ENCODE assay signal across 20 cellular contexts in the genomic region with DNA sequence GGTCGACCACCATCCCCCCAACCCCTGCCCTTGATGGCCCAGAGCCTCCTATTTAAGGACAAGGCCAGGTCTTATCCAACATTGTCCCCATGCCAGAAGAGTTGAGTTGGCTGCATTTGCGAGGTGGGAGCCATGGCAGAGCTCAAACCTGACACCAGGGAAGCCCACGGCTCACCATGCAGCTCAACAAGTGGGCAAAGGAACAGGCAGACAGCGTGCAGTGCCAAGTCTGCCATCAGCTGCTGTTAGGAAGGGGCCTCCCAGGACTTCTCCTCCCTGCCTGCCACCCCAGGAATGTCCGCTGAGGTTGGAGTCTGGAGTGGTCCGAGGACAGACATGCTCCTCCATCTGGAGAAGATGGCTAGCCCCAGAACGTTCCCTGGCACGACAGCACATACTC. TPM values are rescaled to one million over a fixed set of nuclear protein-coding genes. Genes with fewer than 3 reads are reported as not detected.
A peak's percentile ranks its signal among the peaks of the same experiment; 100 is the strongest.
DNase-seq lines count a peak whose midpoint lies in the region; ATAC-seq and TF ChIP-seq lines count a peak whose summit lies in the region.
"Had no signal": no experiment of that assay in that cellular context is flagged by ENCODE, and none has a peak within 500 bp of the region (broad histone marks: within the 10 kb centered on the region; RNA-seq: fewer than 3 reads in every experiment).

No MANE protein-coding gene starts in this region.

- H3K27me3 ChIP-seq in Loucy (ENCODE audit: insufficient read depth, low read length, poor library complexity, severe bottlenecking) (no peaks in the 10 kb centered on the region), endodermal cell (ENCODE audit: control insufficient read depth, insufficient read depth, low read length, poor library complexity, severe bottlenecking) (no peaks in the 10 kb centered on the region)

- peaks cover 26% of the 10 kb centered on the region for H3K4me1 ChIP-seq in Loucy (ENCODE audit: insufficient read depth, low read length, poor library complexity, severe bottlenecking)
- peaks cover 8% of the 10 kb centered on the region for H3K4me1 ChIP-seq in endodermal cell (ENCODE audit: control insufficient read depth, insufficient read depth, low read length)
- H3K4me1 ChIP-seq: HAP-1 had no signal

- TF ChIP-seq CTCF in Calu3 (IDR thresholded peaks at IDR 0.05; ENCODE audit: unreplicated experiment) (no peak), Loucy (conservative IDR thresholded peaks at IDR 0.05; ENCODE audit: low read length) (no peak), endodermal cell (conservative IDR thresholded peaks at IDR 0.05) (no peak)

- H3K9me3 Mint-ChIP-seq in Calu3 (ENCODE audit: low read depth, unreplicated experiment) (no peaks in the 10 kb centered on the region), endodermal cell (no peaks in the 10 kb centered on the region)

- H3F3A ChIP-seq in Loucy (ENCODE audit: low read depth), result no peaks in the 10 kb centered on the region

- H3K36me3 Mint-ChIP-seq in Calu3 (ENCODE audit: insufficient read depth, unreplicated experiment) (peaks cover 28% of the 10 kb centered on the region), endodermal cell (ENCODE audit: low read depth) (peaks cover 8% of the 10 kb centered on the region)

- H3K27me3 Mint-ChIP-seq in Calu3 (ENCODE audit: unreplicated experiment) (no peaks in the 10 kb centered on the region), endodermal cell (ENCODE audit: insufficient read depth) (no peaks in the 10 kb centered on the region)

- no peaks in the 10 kb centered on the region for H4K20me1 ChIP-seq in Loucy (ENCODE audit: insufficient read depth, low read length, poor library complexity, severe bottlenecking)

- WGBS in endodermal cell (ENCODE audit: insufficient coverage in 1 of 2, insufficient read length in 1 of 2), 2 experiments, result 91 to 96% methylated on average over 5 to 8 of the region's 8 CpGs

- ATAC-seq in stimulated activated naive CD8-positive, alpha-beta T cell treated with anti-CD3 and anti-CD28 coated beads, Interleukin-15, Interleukin-2, amounts not matched to agents 100 U/mL and 50 U/mL, for 24 hours, result no peak
- ATAC-seq: A549, PC-3, SK-N-SH treated with all-trans-retinoic acid at 6 μM for 48 hours had no signal

- H3K79me2 ChIP-seq in Loucy (ENCODE audit: insufficient read depth, low read length), result peaks cover 8% of the 10 kb centered on the region; the same call in 1 of the 2 replicates

- H3K27ac ChIP-seq in endodermal cell (ENCODE audit: low read depth, low read length) (no peak overlapping the region), substantia nigra (ENCODE audit: low read depth, low read length, poor library complexity, severe bottlenecking) (peak overlapping the region; percentile 80)
- H3K27ac ChIP-seq: A549 had no signal

- BruUV-seq in Calu3 (replicated peaks; lab: Mats Ljungman, UMichigan), result no TSS peak

- peaks cover 31% of the 10 kb centered on the region; the same call in 1 of the 2 replicates for H3K36me3 ChIP-seq in Loucy (ENCODE audit: insufficient read depth, low read length)
- H3K36me3 ChIP-seq in endodermal cell (ENCODE audit: control insufficient read depth, insufficient read depth, low read length), result no peaks in the 10 kb centered on the region
- H3K36me3 ChIP-seq: HAP-1 had no signal

- in situ Hi-C loops in KBM-7 (cut with MboI; ENCODE audit: low pct_unique_long_range_greater_than_20kb, low sequenced_read_pairs), result no loop called here

- H3K9me3 ChIP-seq in Loucy (ENCODE audit: insufficient read depth, low read depth, low read length), result no peaks in the 10 kb centered on the region
- H3K9me3 ChIP-seq in endodermal cell (ENCODE audit: control insufficient read depth, low read length), result no peaks in the 10 kb centered on the region
- H3K9me3 ChIP-seq: A549, HAP-1 had no signal

- H3K9me2 ChIP-seq in Loucy (replicated peaks; ENCODE audit: low read depth, low read length), result no peaks in the 10 kb centered on the region

- H3K4me2 ChIP-seq in Loucy (ENCODE audit: low read depth, low read length, poor library complexity, severe bottlenecking), result peak overlapping the region; percentile 33
- H3K4me2 ChIP-seq: A549 had no signal

- H3K4me3 Mint-ChIP-seq in Calu3 (ENCODE audit: low read depth, unreplicated experiment) (no peak overlapping the region), endodermal cell (no peak overlapping the region)

- H2AFZ ChIP-seq in Loucy (ENCODE audit: low read length), result no peak overlapping the region

- H3K4me3 ChIP-seq in Loucy (ENCODE audit: low read length, poor library complexity, severe bottlenecking) (no peak overlapping the region), endodermal cell (ENCODE audit: low read length) (no peak overlapping the region)
- H3K4me3 ChIP-seq: A549, HAP-1 had no signal

- no peak overlapping the region for H3K9ac ChIP-seq in Loucy (ENCODE audit: low read depth, low read length, poor library complexity, severe bottlenecking)
- no peak overlapping the region for H3K9ac ChIP-seq in endodermal cell (ENCODE audit: extremely low read depth, low read length, poor library complexity, severe bottlenecking)

- CTCF ChIA-PET in Calu3 (lab: Charles Lee), result interaction anchor here (1.4 to 6.9 kb wide), 3 partner anchors 20 to 68 kb away, joined by 4 to 146 read pairs (median 101); a partner anchor contains a TSS

- intact Hi-C loops in Calu3 (cut with micrococcal nuclease; ENCODE audit: unreplicated experiment), result no loop called here

- no peak for DNase-seq in Calu3
- peak; percentile 48 for DNase-seq in endodermal cell
- DNase-seq in substantia nigra (lab: John Stamatoyannopoulos, UW), result no peak
- DNase-seq in stimulated activated naive CD8-positive, alpha-beta T cell treated with anti-CD3 and anti-CD28 coated beads, Interleukin-15, Interleukin-2, amounts not matched to agents 100 U/mL and 50 U/mL, for 24 hours, result no peak
- DNase-seq in activated CD8-positive, alpha-beta memory T cell treated with anti-CD3 and anti-CD28 coated beads, Interleukin-2, amount 50 U/mL, for 48 hours, result no peak
- no peak for DNase-seq in KBM-7
- no peak for DNase-seq in H4 (ENCODE audit: low spot score)
- DNase-seq: DMS 273 treated with DMSO at 0.1 percent for 48 hours, KG1, NCI-H1417, NCI-H187 treated with DMSO at 0.1 percent for 48 hours, NCI-H226, NCI-H526, PC-3, RPMI8226, SIG-M5 had no signal

- H3K27ac Mint-ChIP-seq in Calu3 (ENCODE audit: unreplicated experiment) (peak overlapping the region; percentile 6), endodermal cell (no peak overlapping the region)

- H3K4me1 Mint-ChIP-seq in Calu3 (ENCODE audit: low read depth, unreplicated experiment), result peaks cover 48% of the 10 kb centered on the region
- H3K4me1 Mint-ChIP-seq in endodermal cell, result peaks cover 12% of the 10 kb centered on the region

RNA-seq across cellular contexts. Expression of a gene that starts 19.9 kb away (rescaled TPM):
- total RNA-seq in Calu3 (2022), result 27.5 and 29.1 TPM in 2 replicates
- 10 to 100 TPM in 1 of 2 donors, 1 to 10 TPM in 1; 7.9 to 10.2 TPM for total RNA-seq in endodermal cell
- polyA plus RNA-seq in endodermal cell (2013, experiment 1 of 2), result 22.4 TPM
- 17.5 TPM for polyA plus RNA-seq in endodermal cell (2013, experiment 2 of 2)
- total RNA-seq in H4 (2014; rRNA removed; shearing (Covaris generic)), result 4.3 and 7.1 TPM in 2 replicates

RNA-seq across cellular contexts. Expression of a gene that starts 28.6 kb away (rescaled TPM):
- total RNA-seq in Calu3 (2022), result 110 and 122 TPM in 2 replicates
- total RNA-seq in endodermal cell, result 10 to 100 TPM; 29.6 to 41.6 TPM
- 10.4 TPM for polyA plus RNA-seq in endodermal cell (2013, experiment 1 of 2)
- 12.1 TPM for polyA plus RNA-seq in endodermal cell (2013, experiment 2 of 2)
- total RNA-seq in H4 (2014; rRNA removed; shearing (Covaris generic)), result 8.6 and 12.8 TPM in 2 replicates
